ENCODE assay signal across 19 cellular contexts in genomic region chr14:86596024-86596423, GRCh38.
DNase-seq lines count a peak whose midpoint lies in the region; ATAC-seq, FAIRE-seq and TF ChIP-seq lines count a peak whose summit lies in the region.
"Had no signal": no experiment of that assay in that cellular context is flagged by ENCODE, and none has a peak within 500 bp of the region (broad histone marks: within the 10 kb centered on the region; RNA-seq: fewer than 3 reads in every experiment).

No MANE protein-coding gene starts in this region.

- H3K4me1 ChIP-seq in lower lobe of right lung = no peaks in the 10 kb centered on the region

- no peak for DNase-seq in GM12891 (ENCODE audit: insufficient read length, low spot score)
- peak; percentile 79 for DNase-seq in MV-4-11 (lab: John Stamatoyannopoulos, UW)
- DNase-seq in effector memory CD8-positive, alpha-beta T cell = no peak
- DNase-seq in Right ventricle myocardium superior = no peak
- no peak for DNase-seq in lower lobe of right lung
- no peak for DNase-seq in glutamatergic neuron
- DNase-seq: DMS53, HCEC 1CT, MG63, NCI-H1417 treated with DMSO at 0.1 percent for 48 hours, NCI-H2029 treated with DMSO at 0.1 percent for 48 hours, NCI-H510A treated with DMSO at 0.1 percent for 48 hours, PC-3, SK-N-SH had no signal

- TF ChIP-seq CTCF in lower lobe of right lung (IDR thresholded peaks at IDR 0.05) (no peak), glutamatergic neuron (IDR thresholded peaks at IDR 0.05; ENCODE audit: partially characterized antibody, unreplicated experiment) (no peak)

- H3K27me3 Mint-ChIP-seq in effector memory CD8-positive, alpha-beta T cell = no peaks in the 10 kb centered on the region
- H3K27me3 Mint-ChIP-seq in glutamatergic neuron (ENCODE audit: unreplicated experiment) = no peaks in the 10 kb centered on the region

- H3K36me3 Mint-ChIP-seq in effector memory CD8-positive, alpha-beta T cell (ENCODE audit: insufficient read depth) = no peaks in the 10 kb centered on the region
- no peaks in the 10 kb centered on the region for H3K36me3 Mint-ChIP-seq in glutamatergic neuron (ENCODE audit: unreplicated experiment)
- H3K36me3 Mint-ChIP-seq: CD14-positive monocyte had no signal

- H3K4me1 Mint-ChIP-seq in effector memory CD8-positive, alpha-beta T cell (ENCODE audit: low read depth in 2 of 2) = peaks cover 0 to 3% of the 10 kb centered on the region in 2 donors
- H3K4me1 Mint-ChIP-seq in glutamatergic neuron (ENCODE audit: low read depth, unreplicated experiment) = no peaks in the 10 kb centered on the region
- H3K4me1 Mint-ChIP-seq: CD14-positive monocyte had no signal

- H3K9me3 ChIP-seq in lower lobe of right lung = no peaks in the 10 kb centered on the region
- H3K9me3 ChIP-seq: MG63, SK-N-SH had no signal

- no peaks in the 10 kb centered on the region for H3K36me3 ChIP-seq in lower lobe of right lung
- H3K36me3 ChIP-seq: MG63 had no signal

- no peak for TF ChIP-seq POLR2A in GM12891 (IDR thresholded peaks at IDR 0.05; ENCODE audit: low read depth, low read length)

- H3K27me3 ChIP-seq in lower lobe of right lung (ENCODE audit: low read depth) = no peaks in the 10 kb centered on the region
- H3K27me3 ChIP-seq: MG63 had no signal

- H3K4me3 Mint-ChIP-seq in effector memory CD8-positive, alpha-beta T cell = peak overlapping the region in 1 of 2 donors; percentile 52
- no peak overlapping the region for H3K4me3 Mint-ChIP-seq in glutamatergic neuron (ENCODE audit: unreplicated experiment)
- H3K4me3 Mint-ChIP-seq: CD14-positive monocyte had no signal

- FAIRE-seq in GM12891 (lab: Jason Lieb, UNC) = peak; percentile 47
- FAIRE-seq: GM12892, HepG2 had no signal

- H3K27ac ChIP-seq in lower lobe of right lung = no peak overlapping the region

- no peak overlapping the region for H3K4me3 ChIP-seq in lower lobe of right lung
- H3K4me3 ChIP-seq: MG63 had no signal

- intact Hi-C loops in Right ventricle myocardium superior (cut with DNase I) (no loop called here), lower lobe of right lung (cut with DNase I) (no loop called here)

- ATAC-seq in GM21717 (IDR thresholded peaks at IDR 0.05; ENCODE audit: unreplicated experiment) = peak; percentile 52
- peak; percentile 73 for ATAC-seq in effector memory CD8-positive, alpha-beta T cell (replicated peaks)
- ATAC-seq in Right ventricle myocardium superior (ENCODE audit: poor library complexity) = no peak
- ATAC-seq in lower lobe of right lung = no peak
- ATAC-seq: HepG2, PC-3, Right ventricle myocardium inferior had no signal

- peak overlapping the region in 1 of 2 donors; percentile 53 for H3K27ac Mint-ChIP-seq in effector memory CD8-positive, alpha-beta T cell
- no peak overlapping the region for H3K27ac Mint-ChIP-seq in glutamatergic neuron (ENCODE audit: unreplicated experiment)
- H3K27ac Mint-ChIP-seq: CD14-positive monocyte had no signal

- H3K9me3 Mint-ChIP-seq in effector memory CD8-positive, alpha-beta T cell = no peaks in the 10 kb centered on the region
- no peaks in the 10 kb centered on the region for H3K9me3 Mint-ChIP-seq in glutamatergic neuron (ENCODE audit: unreplicated experiment)

TF ChIP-seq in GM12891, 5 proteins besides CTCF, POLR2A, EP300 and RAD21:
- no peak for TF ChIP-seq PAX5 (IDR thresholded peaks at IDR 0.05; ENCODE audit: insufficient read depth, low read length, severe bottlenecking)
- TF ChIP-seq TAF1 (IDR thresholded peaks at IDR 0.05; ENCODE audit: low read depth, low read length) = no peak
- no peak for TF ChIP-seq POU2F2 (IDR thresholded peaks at IDR 0.05; ENCODE audit: low read depth, low read length)
- no peak for TF ChIP-seq SPI1 (IDR thresholded peaks at IDR 0.05; ENCODE audit: low read depth, low read length)
- no peak for TF ChIP-seq POLR2AphosphoS5 (IDR thresholded peaks at IDR 0.05; ENCODE audit: low read depth, low read length)

Comparison
In these comparisons a context has a peak if more than half of its experiments do, and no peak if none do; other contexts are left out.
1. ATAC-seq: peak in GM21717 (single experiment) and effector memory CD8-positive, alpha-beta T cell (single experiment); none in Right ventricle myocardium superior (single experiment) and lower lobe of right lung (0 of 2).